In the genomic region with DNA sequence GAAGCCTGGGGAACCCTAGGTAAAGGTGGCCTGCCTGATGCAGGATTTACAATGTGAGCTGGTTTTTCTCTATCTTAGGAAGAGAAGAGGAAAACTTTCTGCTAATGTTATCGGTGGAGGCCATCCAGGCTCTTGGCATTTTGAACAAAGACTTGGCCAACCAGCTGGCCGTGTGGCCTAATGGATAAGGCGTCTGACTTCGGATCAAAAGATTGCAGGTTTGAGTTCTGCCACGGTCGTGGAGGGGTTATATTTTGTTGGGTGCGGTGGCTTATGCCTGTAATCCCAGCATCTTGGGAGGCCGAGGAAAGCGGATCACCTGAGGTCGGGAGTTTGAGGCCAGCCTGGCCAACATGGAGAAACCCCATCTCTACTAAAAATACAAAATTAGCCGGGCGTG, we compare ENCODE assay signal across 21 cellular contexts. TPM values are rescaled to one million over a fixed set of nuclear protein-coding genes. Genes with fewer than 3 reads are reported as not detected.
DNase-seq lines count a peak whose midpoint lies in the region; TF ChIP-seq lines count a peak whose summit lies in the region.
"Had no signal": no experiment of that assay in that cellular context is flagged by ENCODE, and none has a peak within 500 bp of the region (broad histone marks: within the 10 kb centered on the region; RNA-seq: fewer than 3 reads in every experiment).

No MANE protein-coding gene starts in this region.

- H3K23me2 ChIP-seq in H9 (ENCODE audit: insufficient read length, low read depth, low read length, poor library complexity, severe bottlenecking) = no peaks in the 10 kb centered on the region

- H3K4me3 ChIP-seq in colonic mucosa = no peak overlapping the region
- H3K4me3 ChIP-seq in mesendoderm (ENCODE audit: low read length) = no peak overlapping the region
- no peak overlapping the region for H3K4me3 ChIP-seq in stomach
- H3K4me3 ChIP-seq: GM12878 had no signal

- peaks cover 0 to 2% of the 10 kb centered on the region in 2 experiments; a peak in 2 of 4 replicates for H3K4me1 Mint-ChIP-seq in H9

- DNase-seq in H9 (peak; percentile 45), colonic mucosa (no peak), mesendoderm (peak; percentile 29), stomach (peak; percentile 74), KG1 (lab: John Stamatoyannopoulos, UW) (no peak), foreskin melanocyte (no peak), DMS 273 treated with DMSO at 0.1 percent for 48 hours (lab: John Stamatoyannopoulos, UW) (no peak)
- DNase-seq in stimulated activated CD4-positive, alpha-beta T cell treated with anti-CD3 and anti-CD28 coated beads, Interleukin-2, amount 100 ng/mL, for 24 hours = no peak
- DNase-seq: CD4-positive, alpha-beta T cell; EL; GOT3; NCI-H1417; NCI-H187; NCI-H2107; NCI-H226; NCI-H524; NCI-H82 had no signal

- no peak overlapping the region for H4K91ac ChIP-seq in H9 (ENCODE audit: insufficient read length, low read depth, low read length)

- no peaks in the 10 kb centered on the region for H3K36me3 ChIP-seq in colonic mucosa
- H3K36me3 ChIP-seq in mesendoderm (ENCODE audit: control insufficient read depth, insufficient read depth, low read length) = no peaks in the 10 kb centered on the region
- H3K36me3 ChIP-seq in stomach = no peaks in the 10 kb centered on the region

- H3K9me3 ChIP-seq in H9 (ENCODE audit: control insufficient read depth, low read depth, low read length) = no peaks in the 10 kb centered on the region
- no peaks in the 10 kb centered on the region for H3K9me3 ChIP-seq in colonic mucosa
- no peaks in the 10 kb centered on the region for H3K9me3 ChIP-seq in stomach

- H4K20me1 ChIP-seq in H9 (ENCODE audit: control insufficient read depth, insufficient read depth, insufficient read length) = no peaks in the 10 kb centered on the region

- no peak overlapping the region for H2BK12ac ChIP-seq in H9 (ENCODE audit: insufficient read length, low read depth, low read length)

- H3K4me3 Mint-ChIP-seq in H9 = no peak overlapping the region
- H3K4me3 Mint-ChIP-seq: CD4-positive, alpha-beta T cell had no signal

- H3K18ac ChIP-seq in H9 (ENCODE audit: insufficient read length, low read depth, low read length) (no peak overlapping the region), mesendoderm (ENCODE audit: low read length) (no peak overlapping the region)

- H3K4me1 ChIP-seq in H9 (ENCODE audit: insufficient read depth, low read length) (no peaks in the 10 kb centered on the region; the same call in 1 of the 2 replicates), colonic mucosa (peaks cover 11% of the 10 kb centered on the region), mesendoderm (ENCODE audit: control insufficient read depth, low read depth, low read length) (no peaks in the 10 kb centered on the region), stomach (peaks cover 25 to 64% (median 54%) of the 10 kb centered on the region in 4 donors)

- H3K9ac ChIP-seq in H9 (ENCODE audit: extremely low read depth, insufficient read length, low read length) = no peak overlapping the region
- peak overlapping the region in 1 of 2 donors; percentile 60 for H3K9ac ChIP-seq in colonic mucosa (ENCODE audit: low read depth in 2 of 2, low read length in 2 of 2)
- H3K9ac ChIP-seq in mesendoderm (ENCODE audit: low read length) = no peak overlapping the region

- H3K4me2 ChIP-seq in H9 (ENCODE audit: insufficient read depth, insufficient read length, low read length) (no peak overlapping the region), mesendoderm (ENCODE audit: low read length) (no peak overlapping the region)

- no CpG with 5 or more reads among the region's 12 CpGs for WGBS in H9 (ENCODE audit: extremely low coverage, insufficient read length, low lambda C conversion rate)
- WGBS in mesendoderm (ENCODE audit: extremely low coverage, insufficient coverage, low lambda C conversion rate) = no CpG with 5 or more reads among the region's 12 CpGs
- 52 to 79% (median 62%) methylated on average over 10 to 12 of the region's 12 CpGs for WGBS in stomach, 5 donors

- H3K9me3 Mint-ChIP-seq in H9 = no peaks in the 10 kb centered on the region; a peak in 1 of 5 replicates
- H3K9me3 Mint-ChIP-seq: CD4-positive, alpha-beta T cell had no signal

- no peak for TF ChIP-seq EP300 in stomach (IDR thresholded peaks at IDR 0.05)

- no peak overlapping the region for H2AFZ ChIP-seq in H9 (ENCODE audit: low read length)

- H3K79me1 ChIP-seq in H9 (ENCODE audit: insufficient read depth, low read depth, low read length, poor library complexity, severe bottlenecking) = no peaks in the 10 kb centered on the region
- no peaks in the 10 kb centered on the region for H3K79me1 ChIP-seq in mesendoderm (ENCODE audit: low read length)

- H2BK5ac ChIP-seq in H9 (ENCODE audit: insufficient read length, low read length) (no peak overlapping the region), mesendoderm (ENCODE audit: low read length) (no peak overlapping the region)

- H3K4ac ChIP-seq in H9 (ENCODE audit: low read depth, low read length) (no peak overlapping the region), mesendoderm (ENCODE audit: low read depth, low read length) (no peak overlapping the region)

- TF ChIP-seq POLR2A in stomach (IDR thresholded peaks at IDR 0.05) = no peak

- H3K23ac ChIP-seq in H9 (ENCODE audit: insufficient read length, low read depth, low read length) (no peak overlapping the region), mesendoderm (ENCODE audit: low read length) (no peak overlapping the region)

- no peaks in the 10 kb centered on the region; the same call in none of the 2 replicates for H3K27me3 Mint-ChIP-seq in H9 (ENCODE audit: low read depth)
- H3K27me3 Mint-ChIP-seq: CD4-positive, alpha-beta T cell had no signal

- H2BK120ac ChIP-seq in H9 (ENCODE audit: low read depth, low read length, poor library complexity, severe bottlenecking) (no peak overlapping the region), mesendoderm (ENCODE audit: low read depth, low read length) (no peak overlapping the region)

- H3K27me3 ChIP-seq in H9 (ENCODE audit: insufficient read depth, low read length) = no peaks in the 10 kb centered on the region
- H3K27me3 ChIP-seq in colonic mucosa = no peaks in the 10 kb centered on the region
- no peaks in the 10 kb centered on the region for H3K27me3 ChIP-seq in mesendoderm (ENCODE audit: insufficient read depth, low read length, poor library complexity)
- H3K27me3 ChIP-seq in stomach = no peaks in the 10 kb centered on the region

- H2BK15ac ChIP-seq in H9 (ENCODE audit: low read depth, low read length) (no peak overlapping the region), mesendoderm (replicated peaks; ENCODE audit: low read depth) (no peak overlapping the region)

- H4K5ac ChIP-seq in H9 (ENCODE audit: insufficient read length, low read depth, low read length) (no peak overlapping the region), mesendoderm (ENCODE audit: low read length) (no peak overlapping the region)

- peaks cover 0 to 4% (median 0%) of the 10 kb centered on the region in 3 experiments; a peak in 1 of 7 replicates for H3K36me3 Mint-ChIP-seq in H9 (ENCODE audit: insufficient read depth in 1 of 3, low read depth in 3 of 3)

- no peak overlapping the region; a peak in 1 of 7 replicates for H3K27ac Mint-ChIP-seq in H9
- H3K27ac Mint-ChIP-seq: CD4-positive, alpha-beta T cell had no signal

- H3K56ac ChIP-seq in H9 (ENCODE audit: insufficient read length, low read depth, low read length) = no peak overlapping the region
- H3K56ac ChIP-seq in mesendoderm (ENCODE audit: low read length) = no peak overlapping the region

- intact Hi-C loops in colonic mucosa (cut with DNase I) = no loop called here
- intact Hi-C loops in stomach (cut with DNase I; ENCODE audit: low total_unique reads) = no loop called here

- TF ChIP-seq CTCF in H9 (conservative IDR thresholded peaks at IDR 0.05) = no peak
- TF ChIP-seq CTCF in colonic mucosa (IDR thresholded peaks at IDR 0.05) = no peak
- TF ChIP-seq CTCF in stomach (IDR thresholded peaks at IDR 0.05) = no peak

- H3K79me2 ChIP-seq in H9 (ENCODE audit: insufficient read depth, low read length) (no peaks in the 10 kb centered on the region), mesendoderm (ENCODE audit: control insufficient read depth, insufficient read depth, low read length) (no peaks in the 10 kb centered on the region)

- H2AK5ac ChIP-seq in H9 (ENCODE audit: insufficient read length, low read length) (no peak overlapping the region), mesendoderm (ENCODE audit: low read length) (no peak overlapping the region)

- H4K8ac ChIP-seq in H9 (replicated peaks; ENCODE audit: insufficient read length, low read depth, low read length) (no peak overlapping the region), mesendoderm (ENCODE audit: low read depth, low read length) (no peak overlapping the region)

- no peak overlapping the region for H2BK20ac ChIP-seq in H9 (ENCODE audit: low read depth, low read length, poor library complexity, severe bottlenecking)

- H3K27ac ChIP-seq in H9 (ENCODE audit: insufficient read length, low read depth, low read length) (no peak overlapping the region), colonic mucosa (peak overlapping the region; percentile 86), mesendoderm (ENCODE audit: low read depth, low read length) (no peak overlapping the region), stomach (peak overlapping the region; percentile 49 to 93 (median 89))
- H3K27ac ChIP-seq: RWPE1 had no signal

- H3K14ac ChIP-seq in H9 (ENCODE audit: insufficient read depth, low read length) = no peak overlapping the region

- H3T11ph ChIP-seq in H9 (ENCODE audit: low read length) = no peak overlapping the region

RNA-seq across cellular contexts. Expression of a gene that starts 9.6 kb away (rescaled TPM):
- not detected in 2 replicates for total RNA-seq in H9 (2021)
- 10 to 100 TPM; 72.6 to 80.1 TPM for total RNA-seq in colonic mucosa
- 0.01 TPM for polyA plus RNA-seq in mesendoderm (2013, experiment 1 of 2)
- not detected for polyA plus RNA-seq in mesendoderm (2013, experiment 2 of 2)
- total RNA-seq in stomach = 10 to 100 TPM in 3 of 5 donors, 1 to 10 TPM in 1, not detected in 1; 1.7 to 26.8 (median 16.2) TPM
- polyA plus RNA-seq in stomach = 10 to 100 TPM; 11.6 to 18.1 (median 17.0) TPM
- total RNA-seq: CD4-positive, alpha-beta T cell; GM12878; M059J had no signal
- polyA plus RNA-seq: BJ had no signal

RNA-seq across cellular contexts. Expression of a gene that starts 58.0 kb away (rescaled TPM):
- total RNA-seq in H9 (2021) (280 and 282 TPM in 2 replicates), colonic mucosa (100 to 1,000 TPM; 498 to 600 TPM), stomach (100 to 1,000 TPM in 4 of 5 donors, 10 to 100 TPM in 1; 89.3 to 182 (median 149) TPM)
- 709 TPM for polyA plus RNA-seq in mesendoderm (2013, experiment 1 of 2)
- 717 TPM for polyA plus RNA-seq in mesendoderm (2013, experiment 2 of 2)
- 100 to 1,000 TPM; 382 to 786 (median 473) TPM for polyA plus RNA-seq in stomach

Comparison
In these comparisons a context has a peak if more than half of its experiments do, and no peak if none do; other contexts are left out.
1. DNase-seq: peak in H9 (single experiment), mesendoderm (single experiment) and stomach (single experiment); none in colonic mucosa (single experiment), KG1 (single experiment), stimulated activated CD4-positive, alpha-beta T cell treated with anti-CD3 and anti-CD28 coated beads, Interleukin-2, amount 100 ng/mL, for 24 hours (0 of 2), foreskin melanocyte (single experiment) and DMS 273 treated with DMSO at 0.1 percent for 48 hours (single experiment).
2. H3K27ac ChIP-seq: peak in colonic mucosa (single experiment) and stomach (5 of 5); none in H9 (single experiment) and mesendoderm (single experiment).